Comparison of ENCODE assay signal across 8 cellular contexts in genomic region chrX:124388562-124388961, GRCh38. TPM values are rescaled to one million over a fixed set of nuclear protein-coding genes. Genes with fewer than 3 reads are reported as not detected.
DNase-seq lines count a peak whose midpoint lies in the region; ATAC-seq and TF ChIP-seq lines count a peak whose summit lies in the region.

No MANE protein-coding gene starts in this region.

- POLR2A ChIA-PET in AG04450 (lab: Yijun Ruan, JAX) = no interaction called here

- DNase-seq in AG04450 (ENCODE audit: low read depth, low spot score) (no peak), NCI-H526 treated with DMSO at 0.1 percent for 48 hours (lab: John Stamatoyannopoulos, UW) (peak; percentile 2), middle frontal gyrus (ENCODE audit: extremely low spot score, low spot score) (peak; percentile 32)
- peak; percentile 41 to 51 for DNase-seq in activated CD4-positive, alpha-beta T cell treated with anti-CD3 and anti-CD28 coated beads, Interleukin-2, amount 50 U/mL, for 48 hours
- DNase-seq in effector CD4-positive, alpha-beta T cell = peak; percentile 40
- peak; percentile 19 for DNase-seq in stimulated activated naive CD4-positive, alpha-beta T cell treated with Interleukin-2 at 50 U/mL for 16 hours (lab: John Stamatoyannopoulos, UW)

- peak; percentile 59 for ATAC-seq in GM18858 (IDR thresholded peaks at IDR 0.05; ENCODE audit: unreplicated experiment)
- ATAC-seq in HG03354 (IDR thresholded peaks at IDR 0.05; ENCODE audit: poor library complexity, severe bottlenecking, unreplicated experiment) = peak; percentile 82

- no peak overlapping the region for H3K4me3 ChIP-seq in AG04450 (ENCODE audit: low read depth, low read length)

- TF ChIP-seq CTCF in AG04450 (IDR thresholded peaks at IDR 0.05; ENCODE audit: low read depth, low read length) = peak; percentile 63

- H3K27ac ChIP-seq in AG04450 (ENCODE audit: low read depth, low read length) = no peak overlapping the region

- no peaks in the 10 kb centered on the region for H3K27me3 ChIP-seq in AG04450 (ENCODE audit: control insufficient read depth, insufficient read depth, low read length)

- CTCF ChIA-PET in AG04450 (lab: Charles Lee) = interaction anchor here (1.1 kb wide), 1 partner anchor 19 kb away, joined by 3 read pairs; no protein-coding TSS in a partner anchor

- H3K9me3 ChIP-seq in AG04450 (ENCODE audit: control insufficient read depth, insufficient read depth, low read length) = no peaks in the 10 kb centered on the region

RNA-seq across cellular contexts. Expression of gene SH2D1A, which starts 42.2 kb away (rescaled TPM):
- not detected in 2 replicates for polyA plus RNA-seq in AG04450 (2011; rRNA removed)
- not detected in 2 replicates for polyA minus RNA-seq in AG04450 (2011; rRNA and poly(A)+ RNA removed)

RNA-seq across cellular contexts. Expression of gene TEX13D, which starts 56.1 kb away (rescaled TPM):
- polyA plus RNA-seq in AG04450 (2011; rRNA removed) = not detected in 2 replicates
- not detected in 2 replicates for polyA minus RNA-seq in AG04450 (2011; rRNA and poly(A)+ RNA removed)
